Comparison of ENCODE assay signal across 1 cellular context in genomic region chr11:75323609-75324008, GRCh38.
A peak's percentile ranks its signal among the peaks of the same experiment; 100 is the strongest.
TF ChIP-seq lines count a peak whose summit lies in the region.

No MANE protein-coding gene starts in this region.

TF ChIP-seq in HepG2, 621 proteins besides CTCF, POLR2A, EP300 and RAD21 (continued from another document and continues in another):
- TF ChIP-seq, protein P1, sequence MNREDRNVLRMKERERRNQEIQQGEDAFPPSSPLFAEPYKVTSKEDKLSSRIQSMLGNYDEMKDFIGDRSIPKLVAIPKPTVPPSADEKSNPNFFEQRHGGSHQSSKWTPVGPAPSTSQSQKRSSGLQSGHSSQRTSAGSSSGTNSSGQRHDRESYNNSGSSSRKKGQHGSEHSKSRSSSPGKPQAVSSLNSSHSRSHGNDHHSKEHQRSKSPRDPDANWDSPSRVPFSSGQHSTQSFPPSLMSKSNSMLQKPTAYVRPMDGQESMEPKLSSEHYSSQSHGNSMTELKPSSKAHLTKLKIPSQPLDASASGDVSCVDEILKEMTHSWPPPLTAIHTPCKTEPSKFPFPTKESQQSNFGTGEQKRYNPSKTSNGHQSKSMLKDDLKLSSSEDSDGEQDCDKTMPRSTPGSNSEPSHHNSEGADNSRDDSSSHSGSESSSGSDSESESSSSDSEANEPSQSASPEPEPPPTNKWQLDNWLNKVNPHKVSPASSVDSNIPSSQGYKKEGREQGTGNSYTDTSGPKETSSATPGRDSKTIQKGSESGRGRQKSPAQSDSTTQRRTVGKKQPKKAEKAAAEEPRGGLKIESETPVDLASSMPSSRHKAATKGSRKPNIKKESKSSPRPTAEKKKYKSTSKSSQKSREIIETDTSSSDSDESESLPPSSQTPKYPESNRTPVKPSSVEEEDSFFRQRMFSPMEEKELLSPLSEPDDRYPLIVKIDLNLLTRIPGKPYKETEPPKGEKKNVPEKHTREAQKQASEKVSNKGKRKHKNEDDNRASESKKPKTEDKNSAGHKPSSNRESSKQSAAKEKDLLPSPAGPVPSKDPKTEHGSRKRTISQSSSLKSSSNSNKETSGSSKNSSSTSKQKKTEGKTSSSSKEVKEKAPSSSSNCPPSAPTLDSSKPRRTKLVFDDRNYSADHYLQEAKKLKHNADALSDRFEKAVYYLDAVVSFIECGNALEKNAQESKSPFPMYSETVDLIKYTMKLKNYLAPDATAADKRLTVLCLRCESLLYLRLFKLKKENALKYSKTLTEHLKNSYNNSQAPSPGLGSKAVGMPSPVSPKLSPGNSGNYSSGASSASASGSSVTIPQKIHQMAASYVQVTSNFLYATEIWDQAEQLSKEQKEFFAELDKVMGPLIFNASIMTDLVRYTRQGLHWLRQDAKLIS (CRISPR knock-in tag; IDR thresholded peaks at IDR 0.05), result no peak
- TF ChIP-seq ZNF337 (CRISPR knock-in tag; IDR thresholded peaks at IDR 0.05; ENCODE audit: borderline replicate concordance, low read depth) (no peak), ZNF33B (CRISPR knock-in tag; IDR thresholded peaks at IDR 0.05) (no peak), ZNF777 (CRISPR knock-in tag; IDR thresholded peaks at IDR 0.05) (no peak), HNRNPLL (IDR thresholded peaks at IDR 0.05; ENCODE audit: low read depth, low read length, poor library complexity, severe bottlenecking) (no peak), ZNF615 (CRISPR knock-in tag; IDR thresholded peaks at IDR 0.05; ENCODE audit: borderline replicate concordance) (no peak), SMAD1 (CRISPR knock-in tag; IDR thresholded peaks at IDR 0.05; ENCODE audit: borderline replicate concordance, low read depth) (no peak), HCFC1 (IDR thresholded peaks at IDR 0.05; ENCODE audit: low read depth, low read length) (no peak), ZNF678 (CRISPR knock-in tag; IDR thresholded peaks at IDR 0.05) (no peak), ZBTB3 (CRISPR knock-in tag; IDR thresholded peaks at IDR 0.05; ENCODE audit: borderline replicate concordance, low read depth) (no peak), ZBTB25 (CRISPR knock-in tag; IDR thresholded peaks at IDR 0.05) (no peak), PHF21A (CRISPR knock-in tag; IDR thresholded peaks at IDR 0.05) (peak; percentile 75), SKI (IDR thresholded peaks at IDR 0.05; ENCODE audit: partially characterized antibody) (no peak), HMG20A (CRISPR knock-in tag; IDR thresholded peaks at IDR 0.05; ENCODE audit: borderline replicate concordance) (no peak), CEBPZ (IDR thresholded peaks at IDR 0.05; ENCODE audit: low read length) (no peak), NCOA2 (CRISPR knock-in tag; IDR thresholded peaks at IDR 0.05) (no peak), CHD2 (IDR thresholded peaks at IDR 0.05; ENCODE audit: low read depth, low read length) (no peak), KDM2A (CRISPR knock-in tag; IDR thresholded peaks at IDR 0.05; ENCODE audit: borderline replicate concordance, low read depth) (no peak), GLI4 (CRISPR knock-in tag; IDR thresholded peaks at IDR 0.05; ENCODE audit: borderline replicate concordance) (no peak), ZNF407 (CRISPR knock-in tag; IDR thresholded peaks at IDR 0.05; ENCODE audit: not compliant biosample characterization) (no peak), CEBPG (CRISPR knock-in tag; IDR thresholded peaks at IDR 0.05) (peak; percentile 12; the same call in 1 of the 2 replicates), MIXL1 (CRISPR knock-in tag; IDR thresholded peaks at IDR 0.05) (peak; percentile 62), ZNF496 (CRISPR knock-in tag; IDR thresholded peaks at IDR 0.05; ENCODE audit: insufficient replicate concordance) (no peak), AHR (CRISPR knock-in tag; IDR thresholded peaks at IDR 0.05) (no peak), ZNF572 (CRISPR knock-in tag; IDR thresholded peaks at IDR 0.05) (no peak), STAT5B (CRISPR knock-in tag; IDR thresholded peaks at IDR 0.05) (no peak), ZNF350 (CRISPR knock-in tag; IDR thresholded peaks at IDR 0.05; ENCODE audit: borderline replicate concordance, low read depth) (no peak)
- TF ChIP-seq, protein P2, sequence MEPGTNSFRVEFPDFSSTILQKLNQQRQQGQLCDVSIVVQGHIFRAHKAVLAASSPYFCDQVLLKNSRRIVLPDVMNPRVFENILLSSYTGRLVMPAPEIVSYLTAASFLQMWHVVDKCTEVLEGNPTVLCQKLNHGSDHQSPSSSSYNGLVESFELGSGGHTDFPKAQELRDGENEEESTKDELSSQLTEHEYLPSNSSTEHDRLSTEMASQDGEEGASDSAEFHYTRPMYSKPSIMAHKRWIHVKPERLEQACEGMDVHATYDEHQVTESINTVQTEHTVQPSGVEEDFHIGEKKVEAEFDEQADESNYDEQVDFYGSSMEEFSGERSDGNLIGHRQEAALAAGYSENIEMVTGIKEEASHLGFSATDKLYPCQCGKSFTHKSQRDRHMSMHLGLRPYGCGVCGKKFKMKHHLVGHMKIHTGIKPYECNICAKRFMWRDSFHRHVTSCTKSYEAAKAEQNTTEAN (CRISPR knock-in tag; conservative IDR thresholded peaks at IDR 0.05), result no peak
- TF ChIP-seq, protein P3, sequence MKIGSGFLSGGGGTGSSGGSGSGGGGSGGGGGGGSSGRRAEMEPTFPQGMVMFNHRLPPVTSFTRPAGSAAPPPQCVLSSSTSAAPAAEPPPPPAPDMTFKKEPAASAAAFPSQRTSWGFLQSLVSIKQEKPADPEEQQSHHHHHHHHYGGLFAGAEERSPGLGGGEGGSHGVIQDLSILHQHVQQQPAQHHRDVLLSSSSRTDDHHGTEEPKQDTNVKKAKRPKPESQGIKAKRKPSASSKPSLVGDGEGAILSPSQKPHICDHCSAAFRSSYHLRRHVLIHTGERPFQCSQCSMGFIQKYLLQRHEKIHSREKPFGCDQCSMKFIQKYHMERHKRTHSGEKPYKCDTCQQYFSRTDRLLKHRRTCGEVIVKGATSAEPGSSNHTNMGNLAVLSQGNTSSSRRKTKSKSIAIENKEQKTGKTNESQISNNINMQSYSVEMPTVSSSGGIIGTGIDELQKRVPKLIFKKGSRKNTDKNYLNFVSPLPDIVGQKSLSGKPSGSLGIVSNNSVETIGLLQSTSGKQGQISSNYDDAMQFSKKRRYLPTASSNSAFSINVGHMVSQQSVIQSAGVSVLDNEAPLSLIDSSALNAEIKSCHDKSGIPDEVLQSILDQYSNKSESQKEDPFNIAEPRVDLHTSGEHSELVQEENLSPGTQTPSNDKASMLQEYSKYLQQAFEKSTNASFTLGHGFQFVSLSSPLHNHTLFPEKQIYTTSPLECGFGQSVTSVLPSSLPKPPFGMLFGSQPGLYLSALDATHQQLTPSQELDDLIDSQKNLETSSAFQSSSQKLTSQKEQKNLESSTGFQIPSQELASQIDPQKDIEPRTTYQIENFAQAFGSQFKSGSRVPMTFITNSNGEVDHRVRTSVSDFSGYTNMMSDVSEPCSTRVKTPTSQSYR (CRISPR knock-in tag; IDR thresholded peaks at IDR 0.05; ENCODE audit: borderline replicate concordance), result no peak
